12 cellular contexts compared by ENCODE assay signal in the genomic region with DNA sequence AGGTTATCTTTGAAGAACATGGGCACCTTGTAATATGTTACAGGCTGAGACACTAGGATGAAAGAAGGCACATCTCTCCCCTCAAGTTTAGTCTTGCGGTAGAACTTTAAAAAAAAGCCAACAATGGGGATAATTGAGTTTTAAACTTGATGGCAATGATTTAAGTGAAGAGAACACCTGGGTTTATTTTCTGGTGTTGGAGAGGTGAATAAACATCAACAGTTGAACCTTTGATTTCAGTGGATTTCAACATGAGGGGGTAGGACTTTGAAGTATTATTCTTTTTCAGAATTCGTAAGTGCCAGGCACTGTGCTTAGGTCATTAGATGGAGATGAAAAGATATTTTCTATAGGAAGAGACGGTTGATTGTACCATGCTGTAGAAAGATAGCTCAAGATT. TPM values are rescaled to one million over a fixed set of nuclear protein-coding genes. Genes with fewer than 3 reads are reported as not detected.
DNase-seq lines count a peak whose midpoint lies in the region; ATAC-seq and TF ChIP-seq lines count a peak whose summit lies in the region.
"Had no signal": no experiment of that assay in that cellular context is flagged by ENCODE, and none has a peak within 500 bp of the region (broad histone marks: within the 10 kb centered on the region; RNA-seq: fewer than 3 reads in every experiment).

No MANE protein-coding gene starts in this region.

- no peak overlapping the region for H2AFZ ChIP-seq in H9 (ENCODE audit: low read length)

- H3K56ac ChIP-seq in H9 (ENCODE audit: insufficient read length, low read depth, low read length), result no peak overlapping the region

- no CpG with 5 or more reads among the region's 3 CpGs for WGBS in H9 (ENCODE audit: extremely low coverage, insufficient read length, low lambda C conversion rate)

- no peak overlapping the region for H3K4ac ChIP-seq in H9 (ENCODE audit: low read depth, low read length)

- H3K4me1 Mint-ChIP-seq in CD14-positive monocyte (peaks cover 77% of the 10 kb centered on the region), H9 (peaks cover 58 to 63% of the 10 kb centered on the region in 2 experiments), naive B cell (peaks cover 69 to 90% (median 70%) of the 10 kb centered on the region in 3 donors)
- peaks cover 57% of the 10 kb centered on the region for H3K4me1 Mint-ChIP-seq in activated T-helper 2 cell treated with anti-CD3 and anti-CD28 coated beads, Interferon-gamma antibody, Interleukin-2, Interleukin-4, amounts not matched to agents 10 μg/mL and 5 μg/mL and 100 μg/mL, durations not matched to agents 14 hours and 24 hours and 36 hours (ENCODE audit: low read depth)

- peaks cover 68 to 76% of the 10 kb centered on the region in 2 donors for H3K36me3 Mint-ChIP-seq in CD14-positive monocyte
- peaks cover 27 to 52% (median 42%) of the 10 kb centered on the region in 3 experiments; a peak in 6 of 7 replicates for H3K36me3 Mint-ChIP-seq in H9 (ENCODE audit: insufficient read depth in 1 of 3, low read depth in 3 of 3)
- H3K36me3 Mint-ChIP-seq in activated T-helper 2 cell treated with anti-CD3 and anti-CD28 coated beads, Interferon-gamma antibody, Interleukin-2, Interleukin-4, amounts not matched to agents 10 μg/mL and 5 μg/mL and 100 μg/mL, durations not matched to agents 14 hours and 24 hours and 36 hours (ENCODE audit: low read depth), result peaks cover 91% of the 10 kb centered on the region
- peaks cover 5 to 10% of the 10 kb centered on the region in 2 donors for H3K36me3 Mint-ChIP-seq in naive B cell

- no peak overlapping the region for H2BK12ac ChIP-seq in H9 (ENCODE audit: insufficient read length, low read depth, low read length)

- no peak overlapping the region for H2BK5ac ChIP-seq in H9 (ENCODE audit: insufficient read length, low read length)

- H3K27me3 Mint-ChIP-seq in CD14-positive monocyte (ENCODE audit: low read depth in 3 of 3), result no peaks in the 10 kb centered on the region
- no peaks in the 10 kb centered on the region; the same call in 1 of the 2 replicates for H3K27me3 Mint-ChIP-seq in H9 (ENCODE audit: low read depth)
- H3K27me3 Mint-ChIP-seq in activated T-helper 2 cell treated with anti-CD3 and anti-CD28 coated beads, Interferon-gamma antibody, Interleukin-2, Interleukin-4, amounts not matched to agents 10 μg/mL and 5 μg/mL and 100 μg/mL, durations not matched to agents 14 hours and 24 hours and 36 hours (ENCODE audit: low read depth), result no peaks in the 10 kb centered on the region
- no peaks in the 10 kb centered on the region for H3K27me3 Mint-ChIP-seq in naive B cell

- H3K27me3 ChIP-seq in H9 (ENCODE audit: insufficient read depth, low read length), result no peaks in the 10 kb centered on the region
- H3K27me3 ChIP-seq: BE2C had no signal

- H3K14ac ChIP-seq in H9 (ENCODE audit: insufficient read depth, low read length), result no peak overlapping the region

- ATAC-seq in naive B cell (ENCODE audit: low read depth in 2 of 2) (no peak), HG02571 (IDR thresholded peaks at IDR 0.05; ENCODE audit: unreplicated experiment) (no peak), GM21515 (IDR thresholded peaks at IDR 0.05; ENCODE audit: unreplicated experiment) (no peak)

- TF ChIP-seq CTCF in CD14-positive monocyte (IDR thresholded peaks at IDR 0.05) (no peak), H9 (conservative IDR thresholded peaks at IDR 0.05) (no peak)

- peak overlapping the region; percentile 33 to 87 (median 79) for H3K27ac Mint-ChIP-seq in CD14-positive monocyte
- H3K27ac Mint-ChIP-seq in H9, result peak overlapping the region in 2 of 3 experiments; percentile 25 to 57; a peak in 4 of 7 replicates
- peak overlapping the region; percentile 35 for H3K27ac Mint-ChIP-seq in activated T-helper 2 cell treated with anti-CD3 and anti-CD28 coated beads, Interferon-gamma antibody, Interleukin-2, Interleukin-4, amounts not matched to agents 10 μg/mL and 5 μg/mL and 100 μg/mL, durations not matched to agents 14 hours and 24 hours and 36 hours
- peak overlapping the region; percentile 54 to 96 (median 86) for H3K27ac Mint-ChIP-seq in naive B cell

- H3K23ac ChIP-seq in H9 (ENCODE audit: insufficient read length, low read depth, low read length), result no peak overlapping the region

- H3K4me2 ChIP-seq in H9 (ENCODE audit: insufficient read depth, insufficient read length, low read length), result no peak overlapping the region

- H3K79me1 ChIP-seq in H9 (ENCODE audit: insufficient read depth, low read depth, low read length, poor library complexity, severe bottlenecking), result peaks cover 2% of the 10 kb centered on the region

- H3K18ac ChIP-seq in H9 (ENCODE audit: insufficient read length, low read depth, low read length), result no peak overlapping the region

- no peaks in the 10 kb centered on the region for H3K23me2 ChIP-seq in H9 (ENCODE audit: insufficient read length, low read depth, low read length, poor library complexity, severe bottlenecking)

- no peak overlapping the region for H2BK20ac ChIP-seq in H9 (ENCODE audit: low read depth, low read length, poor library complexity, severe bottlenecking)

- no peak overlapping the region for H4K8ac ChIP-seq in H9 (replicated peaks; ENCODE audit: insufficient read length, low read depth, low read length)

- no peak overlapping the region for H2BK15ac ChIP-seq in H9 (ENCODE audit: low read depth, low read length)

- peaks cover 19% of the 10 kb centered on the region; the same call in 1 of the 2 replicates for H3K79me2 ChIP-seq in H9 (ENCODE audit: insufficient read depth, low read length)

- no peak overlapping the region for H2BK120ac ChIP-seq in H9 (ENCODE audit: low read depth, low read length, poor library complexity, severe bottlenecking)

- H3T11ph ChIP-seq in H9 (ENCODE audit: low read length), result no peak overlapping the region

- intact Hi-C loops in CD14-positive monocyte (cut with micrococcal nuclease), result loop anchor here in 1 of 2 donors (10.0 kb wide), 1 partner anchor 479 kb away; no protein-coding TSS in a partner anchor
- intact Hi-C loops in activated T-helper 2 cell treated with anti-CD3 and anti-CD28 coated beads, Interferon-gamma antibody, Interleukin-2, Interleukin-4, amounts not matched to agents 10 μg/mL and 5 μg/mL and 100 μg/mL, durations not matched to agents 14 hours and 24 hours and 36 hours (cut with micrococcal nuclease), result no loop called here

- H4K91ac ChIP-seq in H9 (ENCODE audit: insufficient read length, low read depth, low read length), result no peak overlapping the region

- H3K4me3 Mint-ChIP-seq in CD14-positive monocyte (peak overlapping the region in 1 of 2 donors; percentile 32), H9 (no peak overlapping the region), naive B cell (peak overlapping the region in 6 of 8 donors; percentile 5 to 48 (median 34))
- H3K4me3 Mint-ChIP-seq in activated T-helper 2 cell treated with anti-CD3 and anti-CD28 coated beads, Interferon-gamma antibody, Interleukin-2, Interleukin-4, amounts not matched to agents 10 μg/mL and 5 μg/mL and 100 μg/mL, durations not matched to agents 14 hours and 24 hours and 36 hours (ENCODE audit: low read depth), result no peak overlapping the region

- no peaks in the 10 kb centered on the region for H3K9me3 ChIP-seq in H9 (ENCODE audit: control insufficient read depth, low read depth, low read length)
- H3K9me3 ChIP-seq: BE2C had no signal

- DNase-seq in CD14-positive monocyte (ENCODE audit: low spot score), result no peak
- no peak for DNase-seq in H9
- no peak for DNase-seq in activated T-helper 2 cell treated with anti-CD3 and anti-CD28 coated beads, Interferon-gamma antibody, Interleukin-2, Interleukin-4, amounts not matched to agents 10 μg/mL and 5 μg/mL and 100 μg/mL, durations not matched to agents 14 hours and 24 hours and 36 hours (ENCODE audit: low spot score)
- no peak for DNase-seq in naive B cell
- no peak for DNase-seq in HCEC 1CT
- no peak for DNase-seq in NCI-H345 (lab: John Stamatoyannopoulos, UW)
- DNase-seq: BE2C, caudate nucleus, KG1, NCI-H1417 treated with DMSO at 0.1 percent for 48 hours had no signal

- H3K9ac ChIP-seq in H9 (ENCODE audit: extremely low read depth, insufficient read length, low read length), result no peak overlapping the region

- H3K9me3 Mint-ChIP-seq in CD14-positive monocyte (no peaks in the 10 kb centered on the region), H9 (no peaks in the 10 kb centered on the region), naive B cell (no peaks in the 10 kb centered on the region)
- no peaks in the 10 kb centered on the region for H3K9me3 Mint-ChIP-seq in activated T-helper 2 cell treated with anti-CD3 and anti-CD28 coated beads, Interferon-gamma antibody, Interleukin-2, Interleukin-4, amounts not matched to agents 10 μg/mL and 5 μg/mL and 100 μg/mL, durations not matched to agents 14 hours and 24 hours and 36 hours

- no peak overlapping the region for H2AK5ac ChIP-seq in H9 (ENCODE audit: insufficient read length, low read length)

- no peak overlapping the region for H4K5ac ChIP-seq in H9 (ENCODE audit: insufficient read length, low read depth, low read length)

- peaks cover 7% of the 10 kb centered on the region; the same call in 1 of the 2 replicates for H3K4me1 ChIP-seq in H9 (ENCODE audit: insufficient read depth, low read length)

- no peaks in the 10 kb centered on the region for H4K20me1 ChIP-seq in H9 (ENCODE audit: control insufficient read depth, insufficient read depth, insufficient read length)

- H3K27ac ChIP-seq in H9 (ENCODE audit: insufficient read length, low read depth, low read length), result no peak overlapping the region

RNA-seq across cellular contexts. Expression of gene HAPSTR1, which starts 22.3 kb away (rescaled TPM):
- polyA plus RNA-seq in CD14-positive monocyte (10 to 100 TPM in 1 of 2 donors, 1 to 10 TPM in 1; 7.2 to 11.1 TPM), naive B cell (ENCODE audit: low read depth in 6 of 6) (10 to 100 TPM; 10.1 to 24.8 (median 14.5) TPM)
- total RNA-seq in H9 (2021), result 80.1 and 85.2 TPM in 2 replicates
- 54.5 and 54.9 TPM in 2 replicates for total RNA-seq in activated T-helper 2 cell treated with anti-CD3 and anti-CD28 coated beads, Interferon-gamma antibody, Interleukin-2, Interleukin-4, amounts not matched to agents 10 μg/mL and 5 μg/mL and 100 μg/mL, durations not matched to agents 14 hours and 24 hours and 36 hours

Comparison
In these comparisons a context has a peak if more than half of its experiments do, and no peak if none do; other contexts are left out.
1. H3K27ac Mint-ChIP-seq: peak in every context shown above with its lines; median percentile 86 in naive B cell; 79 in CD14-positive monocyte; 41 in H9; 35 in activated T-helper 2 cell treated with anti-CD3 and anti-CD28 coated beads, Interferon-gamma antibody, Interleukin-2, Interleukin-4, amounts not matched to agents 10 μg/mL and 5 μg/mL and 100 μg/mL, durations not matched to agents 14 hours and 24 hours and 36 hours.
2. H3K4me3 Mint-ChIP-seq: peak in naive B cell (6 of 8); none in H9 (0 of 2) and activated T-helper 2 cell treated with anti-CD3 and anti-CD28 coated beads, Interferon-gamma antibody, Interleukin-2, Interleukin-4, amounts not matched to agents 10 μg/mL and 5 μg/mL and 100 μg/mL, durations not matched to agents 14 hours and 24 hours and 36 hours (single experiment).